ENCODE assay signal across 22 cellular contexts in genomic region chr14:64035143-64035542, GRCh38.
DNase-seq lines count a peak whose midpoint lies in the region; ATAC-seq, FAIRE-seq and TF ChIP-seq lines count a peak whose summit lies in the region.
"Had no signal": no experiment of that assay in that cellular context is flagged by ENCODE, and none has a peak within 500 bp of the region (broad histone marks: within the 10 kb centered on the region; RNA-seq: fewer than 3 reads in every experiment).

No MANE protein-coding gene starts in this region.

- peak; percentile 61 for DNase-seq in AG10803 (ENCODE audit: low read depth)
- peak; percentile 54 for DNase-seq in M059J (ENCODE audit: low read depth)
- DNase-seq in fibroblast of mammary gland (ENCODE audit: low read depth) = peak; percentile 18
- DNase-seq in retinal pigment epithelial cell (ENCODE audit: low read depth) = peak; percentile 15
- no peak for DNase-seq in urothelium cell line (ENCODE audit: low spot score)
- DNase-seq in stimulated activated effector memory CD8-positive, alpha-beta T cell treated with anti-CD3 and anti-CD28 coated beads, Interleukin-12 subunit alpha, Interleukin-12 subunit beta, amount 100 ng/mL, for 72 hours (ENCODE audit: low spot score in 2 of 2) = no peak
- DNase-seq: activated CD8-positive, alpha-beta T cell treated with anti-CD3 and anti-CD28 coated beads, Interleukin-2, amount 10 ng/mL, durations not matched to agents 7 days and 5 days; Calu3; GDM1; Kasumi-1; left ventricle myocardium superior; NCI-H1417 treated with DMSO at 0.1 percent for 48 hours; NCI-H2171 treated with DMSO at 0.1 percent for 48 hours; SHP77 treated with DMSO at 0.1 percent for 48 hours; stimulated activated naive CD4-positive, alpha-beta T cell had no signal

- peaks cover 15% of the 10 kb centered on the region for H3K4me1 Mint-ChIP-seq in stimulated activated effector memory CD8-positive, alpha-beta T cell treated with anti-CD3 and anti-CD28 coated beads, Interleukin-12 subunit alpha, Interleukin-12 subunit beta, amount 100 ng/mL, for 72 hours
- H3K4me1 Mint-ChIP-seq: B cell had no signal

- H3K36me3 Mint-ChIP-seq in stimulated activated effector memory CD8-positive, alpha-beta T cell treated with anti-CD3 and anti-CD28 coated beads, Interleukin-12 subunit alpha, Interleukin-12 subunit beta, amount 100 ng/mL, for 72 hours = peaks cover 70% of the 10 kb centered on the region

- H3K4me3 Mint-ChIP-seq in stimulated activated effector memory CD8-positive, alpha-beta T cell treated with anti-CD3 and anti-CD28 coated beads, Interleukin-12 subunit alpha, Interleukin-12 subunit beta, amount 100 ng/mL, for 72 hours = no peak overlapping the region
- H3K4me3 Mint-ChIP-seq: activated CD8-positive, alpha-beta T cell treated with anti-CD3 and anti-CD28 coated beads, Interleukin-2, amount 10 ng/mL, durations not matched to agents 7 days and 5 days; B cell; T-helper 1 cell treated with Interleukin-12 subunit alpha and Interleukin-12 subunit beta and Interleukin-4 antibody, amounts not matched to agents 30 μg/mL and 1 μg/mL, for 36 hours had no signal

- no peak overlapping the region for H3K27ac Mint-ChIP-seq in stimulated activated effector memory CD8-positive, alpha-beta T cell treated with anti-CD3 and anti-CD28 coated beads, Interleukin-12 subunit alpha, Interleukin-12 subunit beta, amount 100 ng/mL, for 72 hours
- H3K27ac Mint-ChIP-seq: activated CD8-positive, alpha-beta T cell treated with anti-CD3 and anti-CD28 coated beads, Interleukin-2, amount 10 ng/mL, durations not matched to agents 7 days and 5 days; activated T-helper 2 cell treated with anti-CD3 and anti-CD28 coated beads, Interferon-gamma antibody, Interleukin-2, Interleukin-4, amounts not matched to agents 10 μg/mL and 5 μg/mL and 100 μg/mL, durations not matched to agents 14 hours and 24 hours and 36 hours; B cell; T-helper 1 cell treated with Interleukin-12 subunit alpha and Interleukin-12 subunit beta and Interleukin-4 antibody, amounts not matched to agents 30 μg/mL and 1 μg/mL, for 36 hours had no signal

- ATAC-seq in HG02623 (IDR thresholded peaks at IDR 0.05; ENCODE audit: unreplicated experiment) (no peak), GM19455 (IDR thresholded peaks at IDR 0.05; ENCODE audit: unreplicated experiment) (no peak)
- no peak for ATAC-seq in stimulated activated effector memory CD8-positive, alpha-beta T cell treated with anti-CD3 and anti-CD28 coated beads, Interleukin-12 subunit alpha, Interleukin-12 subunit beta, amount 100 ng/mL, for 72 hours
- ATAC-seq: activated CD8-positive, alpha-beta T cell treated with anti-CD3 and anti-CD28 coated beads, Interleukin-2, amount 10 ng/mL, durations not matched to agents 7 days and 5 days; left ventricle myocardium superior had no signal

- no peak overlapping the region for H3K4me3 ChIP-seq in AG10803 (ENCODE audit: low read length)
- H3K4me3 ChIP-seq in fibroblast of mammary gland (ENCODE audit: control insufficient read depth, low read depth, low read length) = no peak overlapping the region
- H3K4me3 ChIP-seq in retinal pigment epithelial cell (ENCODE audit: low read length) = no peak overlapping the region

- FAIRE-seq in urothelium cell line (lab: Jason Lieb, UNC) = no peak
- FAIRE-seq: endometrium, GM12892 had no signal

- TF ChIP-seq CTCF in AG10803 (conservative IDR thresholded peaks at IDR 0.05; ENCODE audit: low read length) (no peak), fibroblast of mammary gland (conservative IDR thresholded peaks at IDR 0.05; ENCODE audit: control insufficient read depth, insufficient read depth, low read depth, low read length) (no peak), retinal pigment epithelial cell (conservative IDR thresholded peaks at IDR 0.05; ENCODE audit: low read depth, low read length) (no peak)

- H3K9me3 Mint-ChIP-seq in stimulated activated effector memory CD8-positive, alpha-beta T cell treated with anti-CD3 and anti-CD28 coated beads, Interleukin-12 subunit alpha, Interleukin-12 subunit beta, amount 100 ng/mL, for 72 hours = no peaks in the 10 kb centered on the region
- H3K9me3 Mint-ChIP-seq: activated T-helper 2 cell treated with anti-CD3 and anti-CD28 coated beads, Interferon-gamma antibody, Interleukin-2, Interleukin-4, amounts not matched to agents 10 μg/mL and 5 μg/mL and 100 μg/mL, durations not matched to agents 14 hours and 24 hours and 36 hours; T-helper 1 cell treated with Interleukin-12 subunit alpha and Interleukin-12 subunit beta and Interleukin-4 antibody, amounts not matched to agents 30 μg/mL and 1 μg/mL, for 36 hours had no signal

Comparison
In these comparisons a context has a peak if more than half of its experiments do, and no peak if none do; other contexts are left out.
1. DNase-seq: peak in AG10803 (single experiment), M059J (single experiment), fibroblast of mammary gland (single experiment) and retinal pigment epithelial cell (single experiment); none in urothelium cell line (single experiment) and stimulated activated effector memory CD8-positive, alpha-beta T cell treated with anti-CD3 and anti-CD28 coated beads, Interleukin-12 subunit alpha, Interleukin-12 subunit beta, amount 100 ng/mL, for 72 hours (0 of 2).